In the genomic region with DNA sequence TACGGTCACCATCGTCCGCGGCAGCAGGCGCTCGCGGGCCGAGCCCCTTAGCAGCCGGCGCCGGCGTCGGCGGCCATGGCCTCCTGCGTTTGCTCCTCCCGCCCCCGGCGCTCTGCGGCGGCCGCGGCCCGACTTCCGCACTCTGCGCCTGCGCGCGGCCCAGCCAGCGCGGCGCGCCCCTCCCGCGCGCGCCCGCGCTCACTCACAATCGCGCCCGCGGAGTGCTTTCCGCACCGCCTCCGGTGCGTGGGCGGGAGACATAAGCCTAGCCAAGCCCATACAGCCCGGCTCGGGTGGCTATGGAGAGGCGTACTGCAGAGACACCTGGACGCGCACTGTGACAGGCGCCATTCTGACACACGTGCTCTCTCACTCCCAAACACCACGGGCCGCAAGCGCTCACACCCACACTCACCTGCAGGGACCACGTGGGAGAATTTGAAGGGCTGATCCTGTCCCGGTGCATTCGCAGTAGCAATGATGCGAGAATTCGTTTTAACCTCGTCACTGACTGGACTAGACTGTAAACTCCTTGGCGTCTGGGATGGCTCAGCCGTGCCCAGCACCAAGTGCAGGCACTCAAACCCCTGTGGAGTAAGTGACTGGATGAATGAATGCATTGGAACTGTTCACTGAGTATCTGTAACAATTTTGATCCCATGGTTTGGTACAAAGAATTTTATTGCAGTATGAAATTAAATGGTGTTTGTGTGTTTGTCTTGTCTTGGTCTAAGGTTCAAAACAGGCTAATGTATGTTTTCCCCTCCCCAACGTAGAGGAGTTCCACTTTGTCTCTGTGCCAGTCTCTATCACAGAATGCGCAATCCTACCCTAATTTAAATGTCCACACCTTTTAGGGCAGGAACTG, we compare ENCODE assay signal across 8 cellular contexts. TPM values are rescaled to one million over a fixed set of nuclear protein-coding genes. Genes with fewer than 3 reads are reported as not detected.
DNase-seq lines count a peak whose midpoint lies in the region; ATAC-seq, FAIRE-seq and TF ChIP-seq lines count a peak whose summit lies in the region.

A gene with protein sequence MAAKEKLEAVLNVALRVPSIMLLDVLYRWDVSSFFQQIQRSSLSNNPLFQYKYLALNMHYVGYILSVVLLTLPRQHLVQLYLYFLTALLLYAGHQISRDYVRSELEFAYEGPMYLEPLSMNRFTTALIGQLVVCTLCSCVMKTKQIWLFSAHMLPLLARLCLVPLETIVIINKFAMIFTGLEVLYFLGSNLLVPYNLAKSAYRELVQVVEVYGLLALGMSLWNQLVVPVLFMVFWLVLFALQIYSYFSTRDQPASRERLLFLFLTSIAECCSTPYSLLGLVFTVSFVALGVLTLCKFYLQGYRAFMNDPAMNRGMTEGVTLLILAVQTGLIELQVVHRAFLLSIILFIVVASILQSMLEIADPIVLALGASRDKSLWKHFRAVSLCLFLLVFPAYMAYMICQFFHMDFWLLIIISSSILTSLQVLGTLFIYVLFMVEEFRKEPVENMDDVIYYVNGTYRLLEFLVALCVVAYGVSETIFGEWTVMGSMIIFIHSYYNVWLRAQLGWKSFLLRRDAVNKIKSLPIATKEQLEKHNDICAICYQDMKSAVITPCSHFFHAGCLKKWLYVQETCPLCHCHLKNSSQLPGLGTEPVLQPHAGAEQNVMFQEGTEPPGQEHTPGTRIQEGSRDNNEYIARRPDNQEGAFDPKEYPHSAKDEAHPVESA (minus strand): TSS at position 116 of the 868 bp plus-strand sequence. CDS start 5,936 bp downstream, outside the sequence.

- DNase-seq in GM12892 (ENCODE audit: insufficient read length) (peak; percentile 72), NCI-H128 (lab: John Stamatoyannopoulos, UW; ENCODE audit: unreplicated experiment) (peak; percentile 25), amniotic stem cell (lab: John Stamatoyannopoulos, UW) (peak; percentile 76), right atrium auricular region (ENCODE audit: low spot score) (peak; percentile 86), putamen (ENCODE audit: low spot score) (peak; percentile 87), vagina (ENCODE audit: extremely low spot score in 2 of 2) (peak in 1 of 2 donors; percentile 93)

- H3K36me3 Mint-ChIP-seq in T-helper 1 cell treated with Interleukin-12 subunit alpha and Interleukin-12 subunit beta and Interleukin-4 antibody, amounts not matched to agents 30 μg/mL and 1 μg/mL, for 36 hours (ENCODE audit: low read depth) = peaks cover 14% of the 10 kb centered on the region

- TF ChIP-seq POLR2A in GM12892 (IDR thresholded peaks at IDR 0.05; ENCODE audit: low read depth, low read length) = peak; percentile 81
- peak in 1 of 2 donors; percentile 19 for TF ChIP-seq POLR2A in vagina (IDR thresholded peaks at IDR 0.05)

- H3K4me1 Mint-ChIP-seq in T-helper 1 cell treated with Interleukin-12 subunit alpha and Interleukin-12 subunit beta and Interleukin-4 antibody, amounts not matched to agents 30 μg/mL and 1 μg/mL, for 36 hours (ENCODE audit: low read depth) = peaks cover 46% of the 10 kb centered on the region

- H3K27me3 Mint-ChIP-seq in T-helper 1 cell treated with Interleukin-12 subunit alpha and Interleukin-12 subunit beta and Interleukin-4 antibody, amounts not matched to agents 30 μg/mL and 1 μg/mL, for 36 hours (ENCODE audit: low read depth) = no peaks in the 10 kb centered on the region

- peak; percentile 79 for ATAC-seq in HG02759 (IDR thresholded peaks at IDR 0.05; ENCODE audit: unreplicated experiment)

- TF ChIP-seq CTCF in right atrium auricular region (IDR thresholded peaks at IDR 0.05) = no peak
- no peak for TF ChIP-seq CTCF in vagina (IDR thresholded peaks at IDR 0.05)

- H3K4me3 Mint-ChIP-seq in T-helper 1 cell treated with Interleukin-12 subunit alpha and Interleukin-12 subunit beta and Interleukin-4 antibody, amounts not matched to agents 30 μg/mL and 1 μg/mL, for 36 hours = peak within 1 kb of the TSS; percentile 99

- no peaks in the 10 kb centered on the region for H3K9me3 Mint-ChIP-seq in T-helper 1 cell treated with Interleukin-12 subunit alpha and Interleukin-12 subunit beta and Interleukin-4 antibody, amounts not matched to agents 30 μg/mL and 1 μg/mL, for 36 hours

- H3K4me3 ChIP-seq in right atrium auricular region (peak within 1 kb of the TSS; percentile 76 to 99), vagina (peak within 1 kb of the TSS; percentile 91 to 94)

- no peaks in the 10 kb centered on the region for H3K27me3 ChIP-seq in right atrium auricular region
- no peaks in the 10 kb centered on the region for H3K27me3 ChIP-seq in vagina

- intact Hi-C loops in vagina (cut with DNase I) = loop anchor here (5.0 kb wide), 1 partner anchor 53 kb away; a partner anchor contains a TSS

- peak; percentile 96 for FAIRE-seq in GM12892 (lab: Jason Lieb, UNC)

- H3K9me3 ChIP-seq in right atrium auricular region = no peaks in the 10 kb centered on the region
- no peaks in the 10 kb centered on the region for H3K9me3 ChIP-seq in vagina

- peaks cover 0 to 19% of the 10 kb centered on the region in 2 donors for H3K4me1 ChIP-seq in right atrium auricular region
- peaks cover 32% of the 10 kb centered on the region for H3K4me1 ChIP-seq in vagina

- H3K36me3 ChIP-seq in right atrium auricular region (no peaks in the 10 kb centered on the region), vagina (no peaks in the 10 kb centered on the region)

- H3K27ac ChIP-seq in right atrium auricular region (peak within 1 kb of the TSS; percentile 93 to 99), vagina (peak within 1 kb of the TSS; percentile 96)

- peak within 1 kb of the TSS; percentile 98 for H3K27ac Mint-ChIP-seq in T-helper 1 cell treated with Interleukin-12 subunit alpha and Interleukin-12 subunit beta and Interleukin-4 antibody, amounts not matched to agents 30 μg/mL and 1 μg/mL, for 36 hours

RNA-seq across cellular contexts. Expression of the gene that starts here (rescaled TPM):
- polyA plus RNA-seq in GM12892 (2012; ENCODE audit: missing spikeins) = 38.1 TPM
- 10 to 100 TPM; 18.1 to 29.9 TPM for total RNA-seq in right atrium auricular region
- total RNA-seq in vagina = 67.8 TPM
